Comparison of ENCODE assay signal across 26 cellular contexts in the genomic region with DNA sequence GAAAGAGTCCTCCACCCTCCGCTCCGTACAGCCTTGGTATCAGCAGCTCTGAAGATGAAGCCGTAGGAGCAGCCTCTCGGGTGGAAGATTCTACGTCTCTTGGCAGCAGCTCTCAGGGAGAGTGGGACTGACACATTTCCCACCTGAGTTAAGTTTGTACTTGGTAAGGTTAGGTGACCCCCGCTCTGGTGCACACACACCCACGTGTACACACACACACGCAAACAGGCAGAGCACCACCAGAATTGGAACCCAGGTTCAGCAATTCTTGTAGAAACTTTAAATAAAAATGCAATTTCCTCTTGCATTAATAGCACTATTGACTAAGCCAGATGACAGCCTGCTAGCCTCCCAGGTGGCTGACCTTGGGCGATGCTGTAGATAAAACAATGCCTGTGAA.
DNase-seq lines count a peak whose midpoint lies in the region; ATAC-seq and TF ChIP-seq lines count a peak whose summit lies in the region.
"Had no signal": no experiment of that assay in that cellular context is flagged by ENCODE, and none has a peak within 500 bp of the region (broad histone marks: within the 10 kb centered on the region; RNA-seq: fewer than 3 reads in every experiment).

No MANE protein-coding gene starts in this region.

- peak in 1 of 2 donors; percentile 64 for ATAC-seq in natural killer cell treated with Interleukin-12 subunit alpha and Interleukin-12 subunit beta and Interleukin-15 and Interleukin-18, amount 100 ng/mL, for 72 hours
- no peak for ATAC-seq in body of pancreas
- ATAC-seq: A549, HepG2, K562, Right ventricle myocardium inferior had no signal

- H3K27ac Mint-ChIP-seq in activated naive CD4-positive, alpha-beta T cell treated with anti-CD3 and anti-CD28 coated beads, Interleukin-2, amount 50 U/mL, for 24 hours: peak overlapping the region; percentile 12
- H3K27ac Mint-ChIP-seq in natural killer cell treated with Interleukin-12 subunit alpha and Interleukin-12 subunit beta and Interleukin-15 and Interleukin-18, amount 100 ng/mL, for 72 hours: peak overlapping the region; percentile 16 to 64
- H3K27ac Mint-ChIP-seq: CD4-positive, alpha-beta T cell; H9; HFFc6 had no signal

- H3K9me3 Mint-ChIP-seq in activated naive CD4-positive, alpha-beta T cell treated with anti-CD3 and anti-CD28 coated beads, Interleukin-2, amount 50 U/mL, for 24 hours: no peaks in the 10 kb centered on the region
- peaks cover 6% of the 10 kb centered on the region for H3K9me3 Mint-ChIP-seq in natural killer cell treated with Interleukin-12 subunit alpha and Interleukin-12 subunit beta and Interleukin-15 and Interleukin-18, amount 100 ng/mL, for 72 hours
- H3K9me3 Mint-ChIP-seq: CD4-positive, alpha-beta T cell; HFFc6 had no signal

- H3K27ac ChIP-seq in cingulate gyrus (ENCODE audit: low read depth, low read length) (peak overlapping the region; percentile 97), body of pancreas (no peak overlapping the region)
- H3K27ac ChIP-seq: A549, HL-60, SJSA1 had no signal

- no peak for TF ChIP-seq POLR2A in body of pancreas (IDR thresholded peaks at IDR 0.05)

- no peaks in the 10 kb centered on the region for H3K9me3 ChIP-seq in body of pancreas
- H3K9me3 ChIP-seq: A549, BE2C, Caco-2, SJSA1 had no signal

- no peaks in the 10 kb centered on the region for H3K27me3 Mint-ChIP-seq in activated naive CD4-positive, alpha-beta T cell treated with anti-CD3 and anti-CD28 coated beads, Interleukin-2, amount 50 U/mL, for 24 hours
- no peaks in the 10 kb centered on the region for H3K27me3 Mint-ChIP-seq in natural killer cell treated with Interleukin-12 subunit alpha and Interleukin-12 subunit beta and Interleukin-15 and Interleukin-18, amount 100 ng/mL, for 72 hours
- H3K27me3 Mint-ChIP-seq: CD4-positive, alpha-beta T cell had no signal

- H3K36me3 Mint-ChIP-seq in activated naive CD4-positive, alpha-beta T cell treated with anti-CD3 and anti-CD28 coated beads, Interleukin-2, amount 50 U/mL, for 24 hours: peaks cover 9% of the 10 kb centered on the region
- H3K36me3 Mint-ChIP-seq in natural killer cell treated with Interleukin-12 subunit alpha and Interleukin-12 subunit beta and Interleukin-15 and Interleukin-18, amount 100 ng/mL, for 72 hours: peaks cover 13% of the 10 kb centered on the region

- 94 to 97% methylated on average over 9 of the region's 9 CpGs for WGBS in body of pancreas, 2 donors

- no peak for TF ChIP-seq CTCF in body of pancreas (IDR thresholded peaks at IDR 0.05)

- no peak overlapping the region for H3K4me3 ChIP-seq in body of pancreas
- H3K4me3 ChIP-seq in H7 (ENCODE audit: insufficient read depth, low read depth, low read length): no peak overlapping the region
- H3K4me3 ChIP-seq: A549, K562, SJSA1 had no signal

- intact Hi-C loops in body of pancreas (cut with DNase I): no loop called here

- no peaks in the 10 kb centered on the region for H3K4me1 ChIP-seq in body of pancreas
- H3K4me1 ChIP-seq: A549, BE2C, Caco-2, SJSA1 had no signal

- H3K4me3 Mint-ChIP-seq in activated naive CD4-positive, alpha-beta T cell treated with anti-CD3 and anti-CD28 coated beads, Interleukin-2, amount 50 U/mL, for 24 hours: no peak overlapping the region
- peak overlapping the region; percentile 6 for H3K4me3 Mint-ChIP-seq in natural killer cell treated with Interleukin-12 subunit alpha and Interleukin-12 subunit beta and Interleukin-15 and Interleukin-18, amount 100 ng/mL, for 72 hours
- H3K4me3 Mint-ChIP-seq: CD4-positive, alpha-beta T cell; H9; HFFc6 had no signal

- peaks cover 32% of the 10 kb centered on the region for H3K4me1 Mint-ChIP-seq in activated naive CD4-positive, alpha-beta T cell treated with anti-CD3 and anti-CD28 coated beads, Interleukin-2, amount 50 U/mL, for 24 hours
- H3K4me1 Mint-ChIP-seq in natural killer cell treated with Interleukin-12 subunit alpha and Interleukin-12 subunit beta and Interleukin-15 and Interleukin-18, amount 100 ng/mL, for 72 hours (ENCODE audit: low read depth in 2 of 2): peaks cover 64 to 70% of the 10 kb centered on the region in 2 donors

- no peak for DNase-seq in activated naive CD4-positive, alpha-beta T cell treated with anti-CD3 and anti-CD28 coated beads, Interleukin-2, amount 50 U/mL, for 16 hours
- DNase-seq in natural killer cell treated with Interleukin-12 subunit alpha and Interleukin-12 subunit beta and Interleukin-15 and Interleukin-18, amount 100 ng/mL, for 72 hours (ENCODE audit: low spot score): no peak
- no peak for DNase-seq in EL
- DNase-seq in body of pancreas: no peak
- no peak for DNase-seq in H7
- no peak for DNase-seq in NOMO-1 treated with DMSO at 0.1 percent for 48 hours (lab: John Stamatoyannopoulos, UW; ENCODE audit: unreplicated experiment)
- DNase-seq: BE2C; Caco-2; CD4-positive, alpha-beta T cell; DMS 273 treated with DMSO at 0.1 percent for 48 hours; DMS79 treated with DMSO at 0.1 percent for 48 hours; H9; HFFc6; NCI-H1092; NCI-H1436; NCI-H1930; NCI-H774; NK-92 treated with Interleukin-12 subunit alpha and Interleukin-12 subunit beta, amount 100 ng/mL, for 24 hours had no signal

- H3K27me3 ChIP-seq in body of pancreas (no peaks in the 10 kb centered on the region), H7 (ENCODE audit: control insufficient read depth, insufficient read depth, low read length) (no peaks in the 10 kb centered on the region)
- H3K27me3 ChIP-seq: BE2C, SJSA1 had no signal

- H3K36me3 ChIP-seq in body of pancreas (replicated peaks in 1 of 2; ENCODE audit: insufficient read depth in 1 of 2, low read depth in 2 of 2) (peaks cover 0 to 2% of the 10 kb centered on the region in 2 donors), H7 (replicated peaks; ENCODE audit: control insufficient read depth, insufficient read depth, low read length) (no peaks in the 10 kb centered on the region; the same call in 1 of the 2 replicates)
- H3K36me3 ChIP-seq: BE2C, SJSA1 had no signal
